ENCODE assay signal across 8 cellular contexts in the genomic region with DNA sequence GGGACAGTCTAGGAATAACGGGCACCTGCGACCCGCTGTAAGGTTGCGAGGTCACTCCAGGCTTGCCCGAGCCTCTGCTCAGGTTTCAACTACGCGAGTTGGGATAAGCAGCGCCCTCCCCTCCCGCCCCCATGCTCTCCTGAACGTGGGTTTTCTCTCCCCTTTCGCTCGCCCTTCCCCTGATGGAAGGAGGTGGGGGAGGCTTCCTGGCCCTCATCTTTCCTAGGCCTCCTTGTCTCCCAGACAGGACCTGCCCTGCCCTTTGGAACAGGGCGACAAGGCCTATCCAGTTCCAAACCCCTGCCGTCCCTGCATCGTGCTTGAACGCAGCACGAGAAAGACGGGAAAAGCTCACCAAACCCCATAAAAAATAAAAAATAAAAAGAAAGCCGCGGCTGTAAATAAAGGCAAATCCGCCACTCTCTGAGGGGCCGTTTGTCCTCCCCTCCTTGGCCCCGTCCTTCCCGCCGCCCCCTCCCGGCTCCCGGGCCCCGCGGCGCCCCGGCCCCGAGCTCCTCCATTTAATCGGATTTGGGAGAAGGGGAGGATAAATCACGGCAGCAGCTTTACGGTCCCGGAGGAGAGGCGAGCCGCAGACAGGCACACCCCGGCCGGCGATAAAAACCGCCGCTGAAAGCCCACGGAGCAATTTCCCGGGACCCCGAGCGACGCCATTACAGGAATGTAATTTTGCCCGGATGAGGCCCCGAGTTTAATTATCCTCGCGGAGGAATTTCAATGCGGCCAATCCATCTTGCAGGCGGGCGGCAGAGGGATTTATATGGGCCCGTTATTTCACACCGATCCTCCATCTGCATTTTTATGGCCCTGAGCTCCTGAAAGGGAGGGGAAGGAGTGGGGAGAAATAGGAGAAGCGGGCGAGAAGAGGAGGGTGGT. TPM values are rescaled to one million over a fixed set of nuclear protein-coding genes. Genes with fewer than 3 reads are reported as not detected.
A peak's percentile ranks its signal among the peaks of the same experiment; 100 is the strongest.
DNase-seq lines count a peak whose midpoint lies in the region; ATAC-seq and TF ChIP-seq lines count a peak whose summit lies in the region.

No MANE protein-coding gene starts in this region.

- ATAC-seq in left lobe of liver, result peak; percentile 42
- ATAC-seq in GM21526 (IDR thresholded peaks at IDR 0.05; ENCODE audit: low FRiP score, unreplicated experiment), result no peak

- peak; percentile 58 for DNase-seq in NCI-H2029 (lab: John Stamatoyannopoulos, UW)
- DNase-seq in NCI-H2029 treated with DMSO at 0.1 percent for 48 hours (lab: John Stamatoyannopoulos, UW), result no peak
- peak; percentile 32 for DNase-seq in dermis blood vessel endothelial cell
- DNase-seq in left lobe of liver (ENCODE audit: low spot score), result peak; percentile 52
- DNase-seq in stimulated activated CD4-positive, alpha-beta T cell treated with anti-CD3 and anti-CD28 coated beads, Interleukin-4, amount 100 ng/mL, for 24 hours, result peak; percentile 23
- DNase-seq in Kasumi-1 (lab: John Stamatoyannopoulos, UW), result no peak

- peak overlapping the region; percentile 95 for H3K27ac ChIP-seq in VCaP

- no peak for TF ChIP-seq CTCF in VCaP (conservative IDR thresholded peaks at IDR 0.05)

RNA-seq across cellular contexts. Expression of gene ATP5MC2, which starts 1.1 kb away (rescaled TPM):
- 130 and 195 TPM in 2 replicates for total RNA-seq in dermis blood vessel endothelial cell
- 118 TPM for total RNA-seq in left lobe of liver

RNA-seq across cellular contexts. Expression of gene CALCOCO1, which starts 50.3 kb away (rescaled TPM):
- total RNA-seq in dermis blood vessel endothelial cell (87.6 and 98.4 TPM in 2 replicates), left lobe of liver (43.8 TPM)

RNA-seq across cellular contexts. Expression of gene ATF7, which starts 50.8 kb away (rescaled TPM):
- total RNA-seq in dermis blood vessel endothelial cell, result 12.9 and 14.9 TPM in 2 replicates
- 18.1 TPM for total RNA-seq in left lobe of liver

Comparison
In these comparisons a context has a peak if more than half of its experiments do, and no peak if none do; other contexts are left out.
1. DNase-seq: peak in NCI-H2029 (single experiment), dermis blood vessel endothelial cell (single experiment), left lobe of liver (single experiment) and stimulated activated CD4-positive, alpha-beta T cell treated with anti-CD3 and anti-CD28 coated beads, Interleukin-4, amount 100 ng/mL, for 24 hours (single experiment); none in NCI-H2029 treated with DMSO at 0.1 percent for 48 hours (single experiment) and Kasumi-1 (0 of 2).